1 cellular context compared by ENCODE assay signal in genomic region chr5:154858251-154858971, GRCh38.
A peak's percentile ranks its signal among the peaks of the same experiment; 100 is the strongest.
TF ChIP-seq lines count a peak whose summit lies in the region.

TSS of gene CNOT8 (plus strand) at chr5:154858627. CDS start at chr5:154863279, 4,652 bp downstream.

TF ChIP-seq in GM12878, 131 proteins besides CTCF, POLR2A, EP300 and RAD21 (continued from another document and continues in another):
- peak; percentile 46 for TF ChIP-seq PBX3 (IDR thresholded peaks at IDR 0.05; ENCODE audit: insufficient replicate concordance, low read depth, low read length)
- TF ChIP-seq MTA3 (IDR thresholded peaks at IDR 0.05; ENCODE audit: borderline replicate concordance, low read length) = no peak
- no peak for TF ChIP-seq PAX8 (IDR thresholded peaks at IDR 0.05)
- no peak for TF ChIP-seq MYB (IDR thresholded peaks at IDR 0.05; ENCODE audit: borderline replicate concordance, low read depth, low read length)
- TF ChIP-seq TAF1 (IDR thresholded peaks at IDR 0.05; ENCODE audit: borderline replicate concordance, low read depth, low read length) = peak; percentile 72; the same call in 1 of the 2 replicates
- peak; percentile 62 for TF ChIP-seq CREM (IDR thresholded peaks at IDR 0.05; ENCODE audit: low read depth)
- TF ChIP-seq DPF2 (IDR thresholded peaks at IDR 0.05) = no peak
- no peak for TF ChIP-seq E4F1 (IDR thresholded peaks at IDR 0.05; ENCODE audit: borderline replicate concordance, partially characterized antibody)
- no peak for TF ChIP-seq CHD4 (IDR thresholded peaks at IDR 0.05)
- peak; percentile 82 for TF ChIP-seq NBN (IDR thresholded peaks at IDR 0.05)
- no peak for TF ChIP-seq ZZZ3 (IDR thresholded peaks at IDR 0.05; ENCODE audit: control insufficient read depth, insufficient read length, low read depth)
- TF ChIP-seq IRF5 (IDR thresholded peaks at IDR 0.05; ENCODE audit: borderline replicate concordance) = no peak
- TF ChIP-seq FOXK2 (IDR thresholded peaks at IDR 0.05) = no peak
- no peak for TF ChIP-seq RELA (IDR thresholded peaks at IDR 0.05; ENCODE audit: borderline replicate concordance, partially characterized antibody)
- TF ChIP-seq ZBTB40 (IDR thresholded peaks at IDR 0.05; ENCODE audit: borderline replicate concordance) = peak; percentile 50; the same call in 1 of the 2 replicates
- TF ChIP-seq YBX1 (IDR thresholded peaks at IDR 0.05) = no peak
- TF ChIP-seq SKIL (IDR thresholded peaks at IDR 0.05; ENCODE audit: low read depth, poor library complexity, severe bottlenecking) = no peak
- TF ChIP-seq REST (IDR thresholded peaks at IDR 0.05; ENCODE audit: low read depth, low read length) = no peak
- TF ChIP-seq SP1 (IDR thresholded peaks at IDR 0.05; ENCODE audit: low read depth, low read length) = no peak
- peak; percentile 45 for TF ChIP-seq E2F8 (IDR thresholded peaks at IDR 0.05; ENCODE audit: low read depth, partially characterized antibody)
- peak; percentile 44; the same call in 1 of the 2 replicates for TF ChIP-seq PAX5 (IDR thresholded peaks at IDR 0.05; ENCODE audit: borderline replicate concordance, low read depth, low read length)
- TF ChIP-seq ZNF207 (IDR thresholded peaks at IDR 0.05; ENCODE audit: borderline replicate concordance) = no peak
- no peak for TF ChIP-seq MEF2A (IDR thresholded peaks at IDR 0.05; ENCODE audit: insufficient read depth, low read depth, low read length)
- peak; percentile 71; the same call in 1 of the 2 replicates for TF ChIP-seq TCF12 (IDR thresholded peaks at IDR 0.05; ENCODE audit: low read depth, low read length)
- TF ChIP-seq ZNF24 (IDR thresholded peaks at IDR 0.05) = no peak
- TF ChIP-seq RCOR1 (conservative IDR thresholded peaks at IDR 0.05; ENCODE audit: low read depth, low read length) = no peak
- TF ChIP-seq ETV6 (conservative IDR thresholded peaks at IDR 0.05 in 1 of 2, IDR thresholded peaks at IDR 0.05 in 1 of 2; ENCODE audit: borderline replicate concordance in 1 of 2, low read depth in 1 of 2) = 0 out of 4 replicates have a peak, but pooled peaks of 1 of the 2 experiments have one; percentile 6
- TF ChIP-seq TCF3 (IDR thresholded peaks at IDR 0.05; ENCODE audit: borderline replicate concordance, insufficient read depth, low read depth, low read length) = no peak
- TF ChIP-seq BACH1 (IDR thresholded peaks at IDR 0.05; ENCODE audit: borderline replicate concordance) = peak; percentile 19; the same call in 1 of the 2 replicates
- TF ChIP-seq CUX1 (IDR thresholded peaks at IDR 0.05; ENCODE audit: insufficient replicate concordance, low read depth, low read length) = no peak
